20 cellular contexts compared by ENCODE assay signal in the genomic region with DNA sequence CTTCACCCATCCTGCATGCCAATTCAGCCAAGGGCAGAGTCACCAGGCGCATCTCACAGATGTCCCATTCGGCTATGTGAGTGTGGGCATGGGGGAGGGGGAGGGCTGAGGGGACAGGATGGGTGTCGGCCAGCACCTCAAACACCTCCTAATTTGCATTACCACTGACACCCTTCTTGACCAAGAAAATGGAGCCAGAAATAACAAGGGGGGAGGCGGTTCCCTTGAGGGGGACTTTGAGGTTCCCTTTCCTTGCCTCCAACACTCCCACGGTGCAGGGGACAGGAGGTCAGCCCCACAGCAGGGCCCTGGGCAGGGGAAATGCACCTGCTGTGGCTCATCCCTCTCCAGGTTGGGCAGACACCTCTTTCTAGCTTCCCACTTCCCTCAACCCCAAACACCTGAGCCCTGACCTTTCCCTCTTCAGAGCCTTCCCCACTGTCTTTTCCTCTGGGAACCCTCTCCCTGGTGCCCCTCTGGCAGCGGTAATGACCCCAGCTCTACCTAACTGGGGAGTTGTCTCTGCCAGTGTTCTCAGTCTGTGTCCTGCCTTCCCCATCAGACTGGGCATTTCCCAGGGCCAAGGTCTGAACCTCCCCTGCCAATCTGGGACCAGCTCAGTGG. TPM values are rescaled to one million over a fixed set of nuclear protein-coding genes. Genes with fewer than 3 reads are reported as not detected.
DNase-seq lines count a peak whose midpoint lies in the region; ATAC-seq lines count a peak whose summit lies in the region.
"Had no signal": no experiment of that assay in that cellular context is flagged by ENCODE, and none has a peak within 500 bp of the region (broad histone marks: within the 10 kb centered on the region; RNA-seq: fewer than 3 reads in every experiment).

No MANE protein-coding gene starts in this region.

- DNase-seq in activated CD4-positive, alpha-beta memory T cell treated with anti-CD3 and anti-CD28 coated beads, Interleukin-2, amount 10 ng/mL, durations not matched to agents 7 days and 5 days: peak; percentile 57
- DNase-seq in activated CD4-positive, alpha-beta memory T cell treated with anti-CD3 and anti-CD28 coated beads for 36 hours: no peak
- no peak for DNase-seq in activated naive CD8-positive, alpha-beta T cell treated with anti-CD3 and anti-CD28 coated beads, Interleukin-2, amount 10 ng/mL, durations not matched to agents 7 days and 5 days
- DNase-seq in stimulated activated naive CD8-positive, alpha-beta T cell treated with anti-CD3 and anti-CD28 coated beads, Interleukin-15, Interleukin-2, amounts not matched to agents 100 U/mL and 50 U/mL, for 24 hours: peak; percentile 29
- no peak for DNase-seq in activated CD4-positive, alpha-beta T cell treated with anti-CD3 and anti-CD28 coated beads, Interleukin-2, amount 50 U/mL, for 4 hours
- DNase-seq: activated effector memory CD4-positive, alpha-beta T cell treated with Interleukin-2 at 50 U/mL for 16 hours; cortex of kidney; DND-41; kidney; NCI-H1105; nephron progenitor cell; stimulated activated CD4-positive, alpha-beta T cell treated with anti-CD3 and anti-CD28 coated beads, Interleukin-12 subunit alpha, Interleukin-12 subunit beta, amount 100 ng/mL, for 4 hours; stimulated activated naive CD4-positive, alpha-beta T cell treated with Interleukin-2 at 50 U/mL for 16 hours had no signal

- H3K36me3 Mint-ChIP-seq in activated CD4-positive, alpha-beta memory T cell treated with anti-CD3 and anti-CD28 coated beads, Interleukin-2, amount 10 ng/mL, durations not matched to agents 7 days and 5 days (ENCODE audit: low read depth): no peaks in the 10 kb centered on the region
- H3K36me3 Mint-ChIP-seq in activated CD4-positive, alpha-beta memory T cell treated with anti-CD3 and anti-CD28 coated beads for 36 hours: peaks cover 8% of the 10 kb centered on the region
- no peaks in the 10 kb centered on the region for H3K36me3 Mint-ChIP-seq in activated naive CD8-positive, alpha-beta T cell treated with anti-CD3 and anti-CD28 coated beads, Interleukin-2, amount 10 ng/mL, durations not matched to agents 7 days and 5 days

- peaks cover 14% of the 10 kb centered on the region for H3K27me3 Mint-ChIP-seq in activated CD4-positive, alpha-beta memory T cell treated with anti-CD3 and anti-CD28 coated beads, Interleukin-2, amount 10 ng/mL, durations not matched to agents 7 days and 5 days
- no peaks in the 10 kb centered on the region for H3K27me3 Mint-ChIP-seq in activated CD4-positive, alpha-beta memory T cell treated with anti-CD3 and anti-CD28 coated beads for 36 hours
- H3K27me3 Mint-ChIP-seq in activated naive CD8-positive, alpha-beta T cell treated with anti-CD3 and anti-CD28 coated beads, Interleukin-2, amount 10 ng/mL, durations not matched to agents 7 days and 5 days: no peaks in the 10 kb centered on the region

- peak; percentile 32 for ATAC-seq in GM21619 (IDR thresholded peaks at IDR 0.05; ENCODE audit: unreplicated experiment)
- ATAC-seq in activated naive CD8-positive, alpha-beta T cell treated with anti-CD3 and anti-CD28 coated beads, Interleukin-2, amount 10 ng/mL, durations not matched to agents 7 days and 5 days (ENCODE audit: low read depth): no peak
- no peak for ATAC-seq in stimulated activated naive CD8-positive, alpha-beta T cell treated with anti-CD3 and anti-CD28 coated beads, Interleukin-15, Interleukin-2, amounts not matched to agents 100 U/mL and 50 U/mL, for 24 hours
- ATAC-seq in HG03045 (IDR thresholded peaks at IDR 0.05; ENCODE audit: unreplicated experiment): no peak
- ATAC-seq in HG03196 (IDR thresholded peaks at IDR 0.05; ENCODE audit: unreplicated experiment): no peak

- H3K4me3 Mint-ChIP-seq in activated CD4-positive, alpha-beta memory T cell treated with anti-CD3 and anti-CD28 coated beads, Interleukin-2, amount 10 ng/mL, durations not matched to agents 7 days and 5 days: no peak overlapping the region
- no peak overlapping the region for H3K4me3 Mint-ChIP-seq in activated CD4-positive, alpha-beta memory T cell treated with anti-CD3 and anti-CD28 coated beads for 36 hours
- no peak overlapping the region for H3K4me3 Mint-ChIP-seq in activated naive CD8-positive, alpha-beta T cell treated with anti-CD3 and anti-CD28 coated beads, Interleukin-2, amount 10 ng/mL, durations not matched to agents 7 days and 5 days
- H3K4me3 Mint-ChIP-seq: nephron progenitor cell had no signal

- H3K27ac Mint-ChIP-seq in activated CD4-positive, alpha-beta memory T cell treated with anti-CD3 and anti-CD28 coated beads, Interleukin-2, amount 10 ng/mL, durations not matched to agents 7 days and 5 days: peak overlapping the region; percentile 59
- no peak overlapping the region for H3K27ac Mint-ChIP-seq in activated CD4-positive, alpha-beta memory T cell treated with anti-CD3 and anti-CD28 coated beads for 36 hours
- H3K27ac Mint-ChIP-seq in activated naive CD8-positive, alpha-beta T cell treated with anti-CD3 and anti-CD28 coated beads, Interleukin-2, amount 10 ng/mL, durations not matched to agents 7 days and 5 days: peak overlapping the region; percentile 66
- H3K27ac Mint-ChIP-seq: nephron progenitor cell had no signal

- no peaks in the 10 kb centered on the region for H3K9me3 Mint-ChIP-seq in activated CD4-positive, alpha-beta memory T cell treated with anti-CD3 and anti-CD28 coated beads, Interleukin-2, amount 10 ng/mL, durations not matched to agents 7 days and 5 days
- H3K9me3 Mint-ChIP-seq in activated CD4-positive, alpha-beta memory T cell treated with anti-CD3 and anti-CD28 coated beads for 36 hours: no peaks in the 10 kb centered on the region
- no peaks in the 10 kb centered on the region for H3K9me3 Mint-ChIP-seq in activated naive CD8-positive, alpha-beta T cell treated with anti-CD3 and anti-CD28 coated beads, Interleukin-2, amount 10 ng/mL, durations not matched to agents 7 days and 5 days
- H3K9me3 Mint-ChIP-seq: nephron progenitor cell had no signal

- POLR2A ChIA-PET in activated CD4-positive, alpha-beta memory T cell treated with anti-CD3 and anti-CD28 coated beads, Interleukin-2, amount 10 ng/mL, durations not matched to agents 7 days and 5 days (lab: Charles Lee): interaction anchor here (1.0 to 8.5 kb wide), 7 partner anchors 9 to 28 kb away, joined by 3 to 210 read pairs (median 4); partner anchors contain the start of gene TBX21
- POLR2A ChIA-PET in activated CD4-positive, alpha-beta memory T cell treated with anti-CD3 and anti-CD28 coated beads for 36 hours (lab: Charles Lee): interaction anchor here (0.6 to 6.3 kb wide), 3 partner anchors 11 to 20 kb away, joined by 3 to 111 read pairs (median 4); no protein-coding TSS in a partner anchor
- POLR2A ChIA-PET in activated naive CD8-positive, alpha-beta T cell treated with anti-CD3 and anti-CD28 coated beads, Interleukin-2, amount 10 ng/mL, durations not matched to agents 7 days and 5 days (lab: Charles Lee): interaction anchor here (1.2 to 1.3 kb wide), 3 partner anchors 10 to 18 kb away, joined by 3 to 4 read pairs (median 4); no protein-coding TSS in a partner anchor

- intact Hi-C loops in activated CD4-positive, alpha-beta memory T cell treated with anti-CD3 and anti-CD28 coated beads for 36 hours (cut with micrococcal nuclease): loop anchor here (10.0 kb wide), 1 partner anchor 110 kb away; the partner anchor contains the start of gene OSBPL7

- CTCF ChIA-PET in activated CD4-positive, alpha-beta memory T cell treated with anti-CD3 and anti-CD28 coated beads, Interleukin-2, amount 10 ng/mL, durations not matched to agents 7 days and 5 days (lab: Charles Lee): interaction anchor here (1.1 to 7.3 kb wide), 4 partner anchors 11 to 17 kb away, joined by 3 to 99 read pairs (median 8); no protein-coding TSS in a partner anchor
- CTCF ChIA-PET in activated CD4-positive, alpha-beta memory T cell treated with anti-CD3 and anti-CD28 coated beads for 36 hours (lab: Charles Lee): interaction anchor here (1.1 to 9.2 kb wide), 4 partner anchors 9 to 20 kb away, joined by 6 to 135 read pairs (median 58); partner anchors contain the start of gene TBX21

- peaks cover 76% of the 10 kb centered on the region for H3K4me1 Mint-ChIP-seq in activated CD4-positive, alpha-beta memory T cell treated with anti-CD3 and anti-CD28 coated beads, Interleukin-2, amount 10 ng/mL, durations not matched to agents 7 days and 5 days
- peaks cover 82% of the 10 kb centered on the region for H3K4me1 Mint-ChIP-seq in activated CD4-positive, alpha-beta memory T cell treated with anti-CD3 and anti-CD28 coated beads for 36 hours (ENCODE audit: low read depth)
- peaks cover 66% of the 10 kb centered on the region for H3K4me1 Mint-ChIP-seq in activated naive CD8-positive, alpha-beta T cell treated with anti-CD3 and anti-CD28 coated beads, Interleukin-2, amount 10 ng/mL, durations not matched to agents 7 days and 5 days

RNA-seq across cellular contexts. Expression of gene TBX21, which starts 18.2 kb away (rescaled TPM):
- total RNA-seq in activated CD4-positive, alpha-beta memory T cell treated with anti-CD3 and anti-CD28 coated beads, Interleukin-2, amount 10 ng/mL, durations not matched to agents 7 days and 5 days: 10 to 100 TPM; 58.3 to 61.1 TPM
- total RNA-seq in activated CD4-positive, alpha-beta memory T cell treated with anti-CD3 and anti-CD28 coated beads for 36 hours: 10 to 100 TPM; 57.7 to 58.2 TPM
- total RNA-seq in activated naive CD8-positive, alpha-beta T cell treated with anti-CD3 and anti-CD28 coated beads, Interleukin-2, amount 10 ng/mL, durations not matched to agents 7 days and 5 days: 10 to 100 TPM; 20.7 to 22.8 TPM
- total RNA-seq: endothelial cell of umbilical vein, fibroblast of villous mesenchyme, hepatocyte, RPMI7951 had no signal

RNA-seq across cellular contexts. Expression of gene TBKBP1, which starts 20.9 kb away (rescaled TPM):
- total RNA-seq in activated CD4-positive, alpha-beta memory T cell treated with anti-CD3 and anti-CD28 coated beads, Interleukin-2, amount 10 ng/mL, durations not matched to agents 7 days and 5 days: 1 to 10 TPM; 7.0 TPM
- 10 to 100 TPM; 11.3 to 13.0 TPM for total RNA-seq in activated CD4-positive, alpha-beta memory T cell treated with anti-CD3 and anti-CD28 coated beads for 36 hours
- total RNA-seq in activated naive CD8-positive, alpha-beta T cell treated with anti-CD3 and anti-CD28 coated beads, Interleukin-2, amount 10 ng/mL, durations not matched to agents 7 days and 5 days: 1 to 10 TPM; 8.0 to 8.9 TPM

Comparison
In these comparisons a context has a peak if more than half of its experiments do, and no peak if none do; other contexts are left out.
1. DNase-seq: peak in activated CD4-positive, alpha-beta memory T cell treated with anti-CD3 and anti-CD28 coated beads, Interleukin-2, amount 10 ng/mL, durations not matched to agents 7 days and 5 days (single experiment) and stimulated activated naive CD8-positive, alpha-beta T cell treated with anti-CD3 and anti-CD28 coated beads, Interleukin-15, Interleukin-2, amounts not matched to agents 100 U/mL and 50 U/mL, for 24 hours (single experiment); none in activated CD4-positive, alpha-beta memory T cell treated with anti-CD3 and anti-CD28 coated beads for 36 hours (single experiment), activated naive CD8-positive, alpha-beta T cell treated with anti-CD3 and anti-CD28 coated beads, Interleukin-2, amount 10 ng/mL, durations not matched to agents 7 days and 5 days (single experiment) and activated CD4-positive, alpha-beta T cell treated with anti-CD3 and anti-CD28 coated beads, Interleukin-2, amount 50 U/mL, for 4 hours (0 of 2).